8 cellular contexts compared by ENCODE assay signal in the genomic region with DNA sequence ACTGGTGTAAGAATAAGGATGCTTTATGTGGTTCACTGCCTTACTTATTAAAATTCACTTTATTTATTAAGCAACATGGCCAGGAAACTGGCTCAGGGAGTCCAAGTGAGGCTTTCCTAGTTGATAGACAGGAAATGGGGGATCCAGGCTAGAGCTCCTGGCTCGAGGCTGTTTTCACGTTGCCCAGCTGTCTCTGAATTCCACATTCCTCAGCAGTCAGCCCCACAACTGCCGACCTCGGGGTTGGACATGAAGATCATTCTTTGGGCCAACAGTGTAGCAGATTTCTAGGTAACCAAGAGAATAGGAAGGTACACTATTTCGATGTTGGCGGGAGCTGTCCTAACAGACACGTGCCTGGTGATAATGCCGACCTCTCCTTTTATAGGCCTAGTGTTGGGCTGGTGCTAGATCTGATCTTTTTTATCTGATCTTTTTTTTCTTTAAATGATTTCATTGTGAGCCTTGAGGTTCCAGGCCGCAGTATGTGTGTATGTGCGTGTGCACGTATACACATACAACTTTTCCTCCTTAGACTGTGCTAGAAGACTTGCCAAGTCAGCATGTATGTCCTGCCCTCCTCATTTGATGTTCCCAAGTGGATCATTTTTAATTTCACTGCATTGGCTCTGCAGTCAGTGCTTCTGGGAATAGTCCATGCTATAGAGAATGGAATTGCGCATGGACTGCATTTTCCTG.
A peak's percentile ranks its signal among the peaks of the same experiment; 100 is the strongest.
DNase-seq lines count a peak whose midpoint lies in the region; ATAC-seq and TF ChIP-seq lines count a peak whose summit lies in the region.

No MANE protein-coding gene starts in this region.

- peaks cover 32% of the 10 kb centered on the region for H3K4me1 ChIP-seq in lower lobe of right lung
- peaks cover 21 to 34% (median 27%) of the 10 kb centered on the region in 4 donors for H3K4me1 ChIP-seq in upper lobe of left lung

- no peak for TF ChIP-seq EP300 in upper lobe of left lung (IDR thresholded peaks at IDR 0.05)

- ATAC-seq in activated naive CD4-positive, alpha-beta T cell treated with anti-CD3 and anti-CD28 coated beads, Interleukin-2, amount 50 U/mL, for 72 hours, result no peak
- ATAC-seq in lower lobe of right lung (no peak), upper lobe of left lung (ENCODE audit: low FRiP score in 2 of 2) (no peak), GM19467 (IDR thresholded peaks at IDR 0.05; ENCODE audit: unreplicated experiment) (no peak), GM21381 (IDR thresholded peaks at IDR 0.05; ENCODE audit: unreplicated experiment) (no peak)

- no peak for TF ChIP-seq POLR2A in upper lobe of left lung (IDR thresholded peaks at IDR 0.05)

- H3K4me3 ChIP-seq in lower lobe of right lung, result no peak overlapping the region
- no peak overlapping the region for H3K4me3 ChIP-seq in upper lobe of left lung

- H3K36me3 ChIP-seq in lower lobe of right lung (peaks cover 7% of the 10 kb centered on the region), upper lobe of left lung (no peaks in the 10 kb centered on the region)

- TF ChIP-seq CTCF in lower lobe of right lung (IDR thresholded peaks at IDR 0.05) (no peak), upper lobe of left lung (IDR thresholded peaks at IDR 0.05) (no peak)

- intact Hi-C loops in lower lobe of right lung (cut with DNase I), result no loop called here

- WGBS in upper lobe of left lung, 2 donors, result 69 to 82% methylated on average over 12 of the region's 12 CpGs

- peaks cover 0 to 6% of the 10 kb centered on the region in 2 donors for H3K9me3 Mint-ChIP-seq in activated naive CD4-positive, alpha-beta T cell treated with anti-CD3 and anti-CD28 coated beads, Interleukin-2, amount 50 U/mL, for 72 hours

- peak overlapping the region; percentile 11 for H3K27ac ChIP-seq in caudate nucleus (ENCODE audit: low read depth, low read length)
- H3K27ac ChIP-seq in lower lobe of right lung, result peak overlapping the region; percentile 87
- H3K27ac ChIP-seq in upper lobe of left lung, result peak overlapping the region; percentile 75 to 89 (median 82)

- peaks cover 0 to 10% of the 10 kb centered on the region in 2 donors for H3K36me3 Mint-ChIP-seq in activated naive CD4-positive, alpha-beta T cell treated with anti-CD3 and anti-CD28 coated beads, Interleukin-2, amount 50 U/mL, for 72 hours

- H3K27me3 ChIP-seq in lower lobe of right lung (ENCODE audit: low read depth), result no peaks in the 10 kb centered on the region
- no peaks in the 10 kb centered on the region for H3K27me3 ChIP-seq in upper lobe of left lung

- peak overlapping the region; percentile 84 to 87 for H3K27ac Mint-ChIP-seq in activated naive CD4-positive, alpha-beta T cell treated with anti-CD3 and anti-CD28 coated beads, Interleukin-2, amount 50 U/mL, for 72 hours

- H3K9me3 ChIP-seq in lower lobe of right lung (no peaks in the 10 kb centered on the region), upper lobe of left lung (no peaks in the 10 kb centered on the region)

- DNase-seq in activated naive CD4-positive, alpha-beta T cell treated with anti-CD3 and anti-CD28 coated beads, Interleukin-2, amount 50 U/mL, for 72 hours (ENCODE audit: low spot score in 2 of 2), result no peak
- no peak for DNase-seq in activated naive CD4-positive, alpha-beta T cell (lab: John Stamatoyannopoulos, UW)
- no peak for DNase-seq in caudate nucleus (lab: John Stamatoyannopoulos, UW)
- DNase-seq in lower lobe of right lung, result no peak
- DNase-seq in upper lobe of left lung, result no peak
- DNase-seq in iPS-NIHi11 (ENCODE audit: low spot score), result no peak

Comparison
In these comparisons a context has a peak if more than half of its experiments do, and no peak if none do; other contexts are left out.
1. H3K27ac ChIP-seq: peak in every context shown above with its lines; median percentile 87 in lower lobe of right lung; 82 in upper lobe of left lung; 11 in caudate nucleus.